In the genomic region with DNA sequence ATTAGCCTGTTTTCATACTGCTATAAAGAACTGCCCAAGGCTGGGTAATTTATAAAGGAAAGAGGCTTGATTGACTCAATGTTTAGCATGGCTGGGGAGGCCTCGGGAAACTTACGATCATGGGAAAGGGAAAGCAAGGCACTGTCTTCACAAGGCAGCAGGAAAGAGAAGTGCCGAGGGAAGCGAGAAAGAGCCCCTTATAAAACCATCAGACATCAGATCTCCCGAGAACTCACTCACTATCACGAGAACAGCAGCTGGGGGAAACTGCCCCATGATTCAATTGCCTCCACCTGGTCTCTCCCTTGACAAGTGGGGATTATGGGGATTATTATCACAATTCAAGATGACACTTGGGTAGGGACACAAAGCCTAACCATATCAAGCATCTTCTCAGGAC, we compare ENCODE assay signal across 23 cellular contexts.
"Had no signal": no experiment of that assay in that cellular context is flagged by ENCODE, and none has a peak within 500 bp of the region (broad histone marks: within the 10 kb centered on the region; RNA-seq: fewer than 3 reads in every experiment).

No MANE protein-coding gene starts in this region.

- H3K9me3 ChIP-seq: left lung, suprapubic skin, transverse colon had no signal

- H3K4me1 Mint-ChIP-seq: activated CD4-positive, alpha-beta T cell treated with anti-CD3 and anti-CD28 coated beads, Interleukin-2, amount 10 ng/mL, durations not matched to agents 24 days and 14 days; activated naive CD4-positive, alpha-beta T cell treated with anti-CD3 and anti-CD28 coated beads, Interleukin-2, amount 10 ng/mL, durations not matched to agents 7 days and 5 days; immature natural killer cell; T-helper 17 cell had no signal

- H3K27ac Mint-ChIP-seq: activated CD4-positive, alpha-beta T cell treated with anti-CD3 and anti-CD28 coated beads, Interleukin-2, amount 10 ng/mL, durations not matched to agents 24 days and 14 days; activated CD8-positive, alpha-beta T cell treated with anti-CD3 and anti-CD28 coated beads, Interleukin-2, amount 10 ng/mL, durations not matched to agents 7 days and 5 days; activated naive CD4-positive, alpha-beta T cell treated with anti-CD3 and anti-CD28 coated beads, Interleukin-2, amount 10 ng/mL, durations not matched to agents 7 days and 5 days; activated T-helper 2 cell treated with anti-CD3 and anti-CD28 coated beads, Interferon-gamma antibody, Interleukin-2, Interleukin-4, amounts not matched to agents 10 μg/mL and 5 μg/mL and 100 μg/mL, durations not matched to agents 14 hours and 24 hours and 36 hours; dendritic cell treated with granulocyte-macrophage colony-stimulating factor and Interleukin-4, amounts not matched to agents 40 ng/mL and 50 ng/mL, for 4 days; immature natural killer cell; progenitor cell of endocrine pancreas; T-helper 17 cell had no signal

- ATAC-seq: activated CD8-positive, alpha-beta T cell treated with anti-CD3 and anti-CD28 coated beads, Interleukin-2, amount 10 ng/mL, durations not matched to agents 7 days and 5 days; activated T-cell treated with anti-CD3 and anti-CD28 coated beads, Interleukin-2, amount 50 U/mL, for 4 hours; foreskin keratinocyte; left lung; naive thymus-derived CD8-positive, alpha-beta T cell; stimulated activated naive CD8-positive, alpha-beta T cell treated with anti-CD3 and anti-CD28 coated beads, Interleukin-15, amount 100 ng/mL, for 72 hours; T-helper 17 cell had no signal

- H3K27ac ChIP-seq: cardiac muscle cell, foreskin keratinocyte, left lung, SK-N-MC, suprapubic skin, transverse colon had no signal

- H3K36me3 Mint-ChIP-seq: activated naive CD4-positive, alpha-beta T cell treated with anti-CD3 and anti-CD28 coated beads, Interleukin-2, amount 10 ng/mL, durations not matched to agents 7 days and 5 days; naive thymus-derived CD8-positive, alpha-beta T cell had no signal

- H3K36me3 ChIP-seq: cardiac muscle cell, left lung, suprapubic skin, transverse colon had no signal

- H3K4me1 ChIP-seq: foreskin keratinocyte, left lung had no signal

- H3K4me3 Mint-ChIP-seq: activated CD4-positive, alpha-beta T cell treated with anti-CD3 and anti-CD28 coated beads, Interleukin-2, amount 10 ng/mL, durations not matched to agents 24 days and 14 days; activated CD8-positive, alpha-beta T cell treated with anti-CD3 and anti-CD28 coated beads, Interleukin-2, amount 10 ng/mL, durations not matched to agents 7 days and 5 days; activated naive CD4-positive, alpha-beta T cell treated with anti-CD3 and anti-CD28 coated beads, Interleukin-2, amount 10 ng/mL, durations not matched to agents 7 days and 5 days; activated T-cell treated with anti-CD3 and anti-CD28 coated beads, Interleukin-2, amount 50 U/mL, for 4 hours; dendritic cell treated with granulocyte-macrophage colony-stimulating factor and Interleukin-4, amounts not matched to agents 40 ng/mL and 50 ng/mL, for 4 days; immature natural killer cell; naive thymus-derived CD8-positive, alpha-beta T cell; stimulated activated naive CD8-positive, alpha-beta T cell treated with anti-CD3 and anti-CD28 coated beads, Interleukin-15, amount 100 ng/mL, for 72 hours; T-helper 17 cell had no signal

- H3K27me3 ChIP-seq: cardiac muscle cell, foreskin keratinocyte, left lung, suprapubic skin, transverse colon had no signal

- H3K9me3 Mint-ChIP-seq: activated CD4-positive, alpha-beta T cell treated with anti-CD3 and anti-CD28 coated beads, Interleukin-2, amount 10 ng/mL, durations not matched to agents 24 days and 14 days; activated naive CD4-positive, alpha-beta T cell treated with anti-CD3 and anti-CD28 coated beads, Interleukin-2, amount 10 ng/mL, durations not matched to agents 7 days and 5 days; activated T-cell treated with anti-CD3 and anti-CD28 coated beads, Interleukin-2, amount 50 U/mL, for 4 hours; activated T-helper 2 cell treated with anti-CD3 and anti-CD28 coated beads, Interferon-gamma antibody, Interleukin-2, Interleukin-4, amounts not matched to agents 10 μg/mL and 5 μg/mL and 100 μg/mL, durations not matched to agents 14 hours and 24 hours and 36 hours; dendritic cell treated with granulocyte-macrophage colony-stimulating factor and Interleukin-4, amounts not matched to agents 40 ng/mL and 50 ng/mL, for 4 days; immature natural killer cell; naive thymus-derived CD8-positive, alpha-beta T cell; stimulated activated naive CD8-positive, alpha-beta T cell treated with anti-CD3 and anti-CD28 coated beads, Interleukin-15, amount 100 ng/mL, for 72 hours had no signal

- H3K4me3 ChIP-seq: cardiac muscle cell, left lung, lung, SK-N-MC, suprapubic skin, transverse colon had no signal

- DNase-seq: activated CD4-positive, alpha-beta T cell treated with anti-CD3 and anti-CD28 coated beads, Interleukin-2, amount 10 ng/mL, durations not matched to agents 24 days and 14 days; activated CD8-positive, alpha-beta memory T cell treated with anti-CD3 and anti-CD28 coated beads, Interleukin-2, amount 50 U/mL, for 4 hours; activated CD8-positive, alpha-beta T cell treated with anti-CD3 and anti-CD28 coated beads, Interleukin-2, amount 10 ng/mL, durations not matched to agents 7 days and 5 days; activated naive CD4-positive, alpha-beta T cell treated with anti-CD3 and anti-CD28 coated beads, Interleukin-2, amount 10 ng/mL, durations not matched to agents 7 days and 5 days; activated T-cell treated with anti-CD3 and anti-CD28 coated beads, Interleukin-2, amount 50 U/mL, for 4 hours; effector CD8-positive, alpha-beta T cell; foreskin keratinocyte; immature natural killer cell; kidney glomerular epithelial cell; naive thymus-derived CD8-positive, alpha-beta T cell; stimulated activated CD4-positive, alpha-beta T cell treated with anti-CD3 and anti-CD28 coated beads, Interleukin-4, amount 100 ng/mL, for 24 hours; stimulated activated naive CD8-positive, alpha-beta T cell treated with anti-CD3 and anti-CD28 coated beads, Interleukin-15, amount 100 ng/mL, for 72 hours; SW 1271; T-helper 17 cell; transverse colon had no signal
